15 cellular contexts compared by ENCODE assay signal in genomic region chr6:105926318-105926717, GRCh38.
DNase-seq lines count a peak whose midpoint lies in the region; ATAC-seq and TF ChIP-seq lines count a peak whose summit lies in the region.
"Had no signal": no experiment of that assay in that cellular context is flagged by ENCODE, and none has a peak within 500 bp of the region (broad histone marks: within the 10 kb centered on the region; RNA-seq: fewer than 3 reads in every experiment).

No MANE protein-coding gene starts in this region.

- no peaks in the 10 kb centered on the region for H3K4me1 Mint-ChIP-seq in activated CD8-positive, alpha-beta T cell treated with anti-CD3 and anti-CD28 coated beads for 36 hours (ENCODE audit: low read depth)
- no peaks in the 10 kb centered on the region for H3K4me1 Mint-ChIP-seq in activated CD8-positive, alpha-beta T cell treated with anti-CD3 and anti-CD28 coated beads, Interleukin-2, amount 10 ng/mL, durations not matched to agents 7 days and 5 days (ENCODE audit: low read depth)
- H3K4me1 Mint-ChIP-seq: CD4-positive, alpha-beta memory T cell had no signal

- H3K27me3 Mint-ChIP-seq in activated CD8-positive, alpha-beta T cell treated with anti-CD3 and anti-CD28 coated beads for 36 hours: peaks cover 13% of the 10 kb centered on the region
- peaks cover 17% of the 10 kb centered on the region for H3K27me3 Mint-ChIP-seq in activated CD8-positive, alpha-beta T cell treated with anti-CD3 and anti-CD28 coated beads, Interleukin-2, amount 10 ng/mL, durations not matched to agents 7 days and 5 days (ENCODE audit: low read depth)

- no peak for TF ChIP-seq CTCF in activated CD8-positive, alpha-beta T cell treated with anti-CD3 and anti-CD28 coated beads for 36 hours (IDR thresholded peaks at IDR 0.05)

- peak; percentile 45 for ATAC-seq in activated CD8-positive, alpha-beta T cell treated with anti-CD3 and anti-CD28 coated beads for 36 hours
- no peak for ATAC-seq in activated CD8-positive, alpha-beta T cell treated with anti-CD3 and anti-CD28 coated beads, Interleukin-2, amount 10 ng/mL, durations not matched to agents 7 days and 5 days
- ATAC-seq in GM19351 (IDR thresholded peaks at IDR 0.05; ENCODE audit: unreplicated experiment): no peak
- ATAC-seq in HG02870 (IDR thresholded peaks at IDR 0.05; ENCODE audit: unreplicated experiment): no peak
- ATAC-seq: HepG2 had no signal

- H3K36me3 Mint-ChIP-seq in activated CD8-positive, alpha-beta T cell treated with anti-CD3 and anti-CD28 coated beads for 36 hours (ENCODE audit: low read depth): no peaks in the 10 kb centered on the region
- no peaks in the 10 kb centered on the region for H3K36me3 Mint-ChIP-seq in activated CD8-positive, alpha-beta T cell treated with anti-CD3 and anti-CD28 coated beads, Interleukin-2, amount 10 ng/mL, durations not matched to agents 7 days and 5 days (ENCODE audit: low read depth)
- H3K36me3 Mint-ChIP-seq: CD4-positive, alpha-beta memory T cell had no signal

- intact Hi-C loops in activated CD8-positive, alpha-beta T cell treated with anti-CD3 and anti-CD28 coated beads for 36 hours (cut with micrococcal nuclease): no loop called here

- no peak overlapping the region for H3K4me3 Mint-ChIP-seq in activated CD8-positive, alpha-beta T cell treated with anti-CD3 and anti-CD28 coated beads for 36 hours
- H3K4me3 Mint-ChIP-seq in activated CD8-positive, alpha-beta T cell treated with anti-CD3 and anti-CD28 coated beads, Interleukin-2, amount 10 ng/mL, durations not matched to agents 7 days and 5 days: no peak overlapping the region
- H3K4me3 Mint-ChIP-seq: CD4-positive, alpha-beta memory T cell; HFFc6 had no signal

- H3K9me3 Mint-ChIP-seq in activated CD8-positive, alpha-beta T cell treated with anti-CD3 and anti-CD28 coated beads for 36 hours: no peaks in the 10 kb centered on the region
- no peaks in the 10 kb centered on the region for H3K9me3 Mint-ChIP-seq in activated CD8-positive, alpha-beta T cell treated with anti-CD3 and anti-CD28 coated beads, Interleukin-2, amount 10 ng/mL, durations not matched to agents 7 days and 5 days (ENCODE audit: insufficient read depth)
- H3K9me3 Mint-ChIP-seq: CD4-positive, alpha-beta memory T cell; HFFc6 had no signal

- POLR2A ChIA-PET in activated CD8-positive, alpha-beta T cell treated with anti-CD3 and anti-CD28 coated beads for 36 hours (lab: Charles Lee): no interaction called here
- POLR2A ChIA-PET in activated CD8-positive, alpha-beta T cell treated with anti-CD3 and anti-CD28 coated beads, Interleukin-2, amount 10 ng/mL, durations not matched to agents 7 days and 5 days (lab: Charles Lee): no interaction called here

- H3K27ac Mint-ChIP-seq in activated CD8-positive, alpha-beta T cell treated with anti-CD3 and anti-CD28 coated beads for 36 hours: no peak overlapping the region
- H3K27ac Mint-ChIP-seq in activated CD8-positive, alpha-beta T cell treated with anti-CD3 and anti-CD28 coated beads, Interleukin-2, amount 10 ng/mL, durations not matched to agents 7 days and 5 days: no peak overlapping the region
- H3K27ac Mint-ChIP-seq: CD4-positive, alpha-beta memory T cell; HFFc6 had no signal

- CTCF ChIA-PET in activated CD8-positive, alpha-beta T cell treated with anti-CD3 and anti-CD28 coated beads for 36 hours (lab: Charles Lee): no interaction called here
- CTCF ChIA-PET in activated CD8-positive, alpha-beta T cell treated with anti-CD3 and anti-CD28 coated beads, Interleukin-2, amount 10 ng/mL, durations not matched to agents 7 days and 5 days (lab: Charles Lee): no interaction called here

- peak; percentile 15 for DNase-seq in activated CD8-positive, alpha-beta T cell treated with anti-CD3 and anti-CD28 coated beads for 36 hours
- no peak for DNase-seq in activated CD8-positive, alpha-beta T cell treated with anti-CD3 and anti-CD28 coated beads, Interleukin-2, amount 10 ng/mL, durations not matched to agents 7 days and 5 days
- DNase-seq in DMS 273 (lab: John Stamatoyannopoulos, UW; ENCODE audit: unreplicated experiment) (peak; percentile 30), NCI-H1694 (lab: John Stamatoyannopoulos, UW) (peak; percentile 18), retina (peak; percentile 3)
- DNase-seq: ACHN; C1 segment of cervical spinal cord; CD4-positive, alpha-beta memory T cell; DMS53; GF-D8; HCEC 1CT; HFFc6 had no signal
